ENCODE assay signal across 11 cellular contexts in genomic region chr4:39118034-39118658, GRCh38. TPM values are rescaled to one million over a fixed set of nuclear protein-coding genes. Genes with fewer than 3 reads are reported as not detected.
DNase-seq lines count a peak whose midpoint lies in the region; ATAC-seq and TF ChIP-seq lines count a peak whose summit lies in the region.
"Had no signal": no experiment of that assay in that cellular context is flagged by ENCODE, and none has a peak within 500 bp of the region (broad histone marks: within the 10 kb centered on the region; RNA-seq: fewer than 3 reads in every experiment).

No MANE protein-coding gene starts in this region.

- DNase-seq in MCF 10A (ENCODE audit: unreplicated experiment) (no peak), breast epithelium (ENCODE audit: low spot score in 2 of 2) (no peak), KG1 (lab: John Stamatoyannopoulos, UW) (no peak), NCI-H446 treated with DMSO at 0.1 percent for 48 hours (lab: John Stamatoyannopoulos, UW) (no peak)
- DNase-seq in stimulated activated effector memory CD8-positive, alpha-beta T cell treated with anti-CD3 and anti-CD28 coated beads, Interleukin-12 subunit alpha, Interleukin-12 subunit beta, amount 100 ng/mL, for 72 hours (ENCODE audit: low spot score in 2 of 2): no peak
- DNase-seq: erythroblast, NCI-H1417, small intestine had no signal

- TF ChIP-seq CTCF in MCF 10A (IDR thresholded peaks at IDR 0.05; ENCODE audit: unreplicated experiment) (no peak), breast epithelium (IDR thresholded peaks at IDR 0.05) (no peak)

- H3K27me3 Mint-ChIP-seq in MCF 10A (ENCODE audit: insufficient read depth, unreplicated experiment): no peaks in the 10 kb centered on the region
- no peaks in the 10 kb centered on the region for H3K27me3 Mint-ChIP-seq in T-helper 1 cell treated with Interleukin-12 subunit alpha and Interleukin-12 subunit beta and Interleukin-4 antibody, amounts not matched to agents 30 μg/mL and 1 μg/mL, for 36 hours (ENCODE audit: low read depth)
- H3K27me3 Mint-ChIP-seq in activated naive CD8-positive, alpha-beta T cell: no peaks in the 10 kb centered on the region

- no peaks in the 10 kb centered on the region for H3K27me3 ChIP-seq in breast epithelium

- no peaks in the 10 kb centered on the region for H3K9me3 Mint-ChIP-seq in MCF 10A (ENCODE audit: unreplicated experiment)
- H3K9me3 Mint-ChIP-seq in T-helper 1 cell treated with Interleukin-12 subunit alpha and Interleukin-12 subunit beta and Interleukin-4 antibody, amounts not matched to agents 30 μg/mL and 1 μg/mL, for 36 hours: peaks cover 14% of the 10 kb centered on the region
- H3K9me3 Mint-ChIP-seq in activated naive CD8-positive, alpha-beta T cell (ENCODE audit: low read depth): peaks cover 3% of the 10 kb centered on the region
- H3K9me3 Mint-ChIP-seq in stimulated activated effector memory CD8-positive, alpha-beta T cell treated with anti-CD3 and anti-CD28 coated beads, Interleukin-12 subunit alpha, Interleukin-12 subunit beta, amount 100 ng/mL, for 72 hours: no peaks in the 10 kb centered on the region

- peak overlapping the region; percentile 18 for H3K27ac Mint-ChIP-seq in MCF 10A (ENCODE audit: low read depth, unreplicated experiment)
- peak overlapping the region; percentile 84 for H3K27ac Mint-ChIP-seq in T-helper 1 cell treated with Interleukin-12 subunit alpha and Interleukin-12 subunit beta and Interleukin-4 antibody, amounts not matched to agents 30 μg/mL and 1 μg/mL, for 36 hours
- H3K27ac Mint-ChIP-seq in activated naive CD8-positive, alpha-beta T cell: peak overlapping the region; percentile 41
- H3K27ac Mint-ChIP-seq in stimulated activated effector memory CD8-positive, alpha-beta T cell treated with anti-CD3 and anti-CD28 coated beads, Interleukin-12 subunit alpha, Interleukin-12 subunit beta, amount 100 ng/mL, for 72 hours: peak overlapping the region; percentile 52

- POLR2A ChIA-PET in MCF 10A (lab: Yijun Ruan, JAX): no interaction called here

- H3K4me1 ChIP-seq in breast epithelium: no peaks in the 10 kb centered on the region

- no peak overlapping the region for H3K4me3 ChIP-seq in breast epithelium

- no peak for ATAC-seq in stimulated activated effector memory CD8-positive, alpha-beta T cell treated with anti-CD3 and anti-CD28 coated beads, Interleukin-12 subunit alpha, Interleukin-12 subunit beta, amount 100 ng/mL, for 72 hours
- no peak for ATAC-seq in HG02870 (IDR thresholded peaks at IDR 0.05; ENCODE audit: unreplicated experiment)

- H3K36me3 ChIP-seq in breast epithelium: no peaks in the 10 kb centered on the region

- no peaks in the 10 kb centered on the region for H3K4me1 Mint-ChIP-seq in MCF 10A (ENCODE audit: insufficient read depth, unreplicated experiment)
- H3K4me1 Mint-ChIP-seq in T-helper 1 cell treated with Interleukin-12 subunit alpha and Interleukin-12 subunit beta and Interleukin-4 antibody, amounts not matched to agents 30 μg/mL and 1 μg/mL, for 36 hours (ENCODE audit: low read depth): peaks cover 34% of the 10 kb centered on the region
- H3K4me1 Mint-ChIP-seq in activated naive CD8-positive, alpha-beta T cell (ENCODE audit: low read depth): peaks cover 21% of the 10 kb centered on the region
- peaks cover 26% of the 10 kb centered on the region for H3K4me1 Mint-ChIP-seq in stimulated activated effector memory CD8-positive, alpha-beta T cell treated with anti-CD3 and anti-CD28 coated beads, Interleukin-12 subunit alpha, Interleukin-12 subunit beta, amount 100 ng/mL, for 72 hours

- no peaks in the 10 kb centered on the region for H3K9me3 ChIP-seq in breast epithelium

- CTCF ChIA-PET in MCF 10A (lab: Yijun Ruan, JAX): interaction anchor here (0.6 to 1.4 kb wide), 3 partner anchors 15 to 254 kb away, joined by 3 to 8 read pairs (median 3); no protein-coding TSS in a partner anchor

- H3K27ac ChIP-seq in breast epithelium: no peak overlapping the region

- BruUV-seq in MCF 10A (replicated peaks; lab: Mats Ljungman, UMichigan): no TSS peak

- intact Hi-C loops in MCF 10A (cut with micrococcal nuclease) (no loop called here), breast epithelium (cut with DNase I; ENCODE audit: low total_unique reads) (no loop called here)

- no peak overlapping the region for H3K4me3 Mint-ChIP-seq in MCF 10A (ENCODE audit: unreplicated experiment)
- peak overlapping the region; percentile 17 for H3K4me3 Mint-ChIP-seq in T-helper 1 cell treated with Interleukin-12 subunit alpha and Interleukin-12 subunit beta and Interleukin-4 antibody, amounts not matched to agents 30 μg/mL and 1 μg/mL, for 36 hours
- H3K4me3 Mint-ChIP-seq in activated naive CD8-positive, alpha-beta T cell: peak overlapping the region; percentile 38
- H3K4me3 Mint-ChIP-seq in stimulated activated effector memory CD8-positive, alpha-beta T cell treated with anti-CD3 and anti-CD28 coated beads, Interleukin-12 subunit alpha, Interleukin-12 subunit beta, amount 100 ng/mL, for 72 hours: peak overlapping the region; percentile 10

- peaks cover 48% of the 10 kb centered on the region for H3K36me3 Mint-ChIP-seq in MCF 10A (ENCODE audit: insufficient read depth, unreplicated experiment)
- peaks cover 62% of the 10 kb centered on the region for H3K36me3 Mint-ChIP-seq in T-helper 1 cell treated with Interleukin-12 subunit alpha and Interleukin-12 subunit beta and Interleukin-4 antibody, amounts not matched to agents 30 μg/mL and 1 μg/mL, for 36 hours (ENCODE audit: low read depth)
- peaks cover 46% of the 10 kb centered on the region for H3K36me3 Mint-ChIP-seq in activated naive CD8-positive, alpha-beta T cell
- H3K36me3 Mint-ChIP-seq in stimulated activated effector memory CD8-positive, alpha-beta T cell treated with anti-CD3 and anti-CD28 coated beads, Interleukin-12 subunit alpha, Interleukin-12 subunit beta, amount 100 ng/mL, for 72 hours: peaks cover 26% of the 10 kb centered on the region

- no peak for TF ChIP-seq POLR2A in breast epithelium (IDR thresholded peaks at IDR 0.05)

RNA-seq across cellular contexts. Expression of gene KLHL5, which starts 56.1 kb away (rescaled TPM):
- total RNA-seq in MCF 10A (2022): 59.2 and 67.7 TPM in 2 replicates
- total RNA-seq in breast epithelium: 10 to 100 TPM; 23.0 to 54.9 (median 54.7) TPM

Comparison
In these comparisons a context has a peak if more than half of its experiments do, and no peak if none do; other contexts are left out.
1. H3K27ac Mint-ChIP-seq: peak in every context shown above with its lines; median percentile 84 in T-helper 1 cell treated with Interleukin-12 subunit alpha and Interleukin-12 subunit beta and Interleukin-4 antibody, amounts not matched to agents 30 μg/mL and 1 μg/mL, for 36 hours; 52 in stimulated activated effector memory CD8-positive, alpha-beta T cell treated with anti-CD3 and anti-CD28 coated beads, Interleukin-12 subunit alpha, Interleukin-12 subunit beta, amount 100 ng/mL, for 72 hours; 41 in activated naive CD8-positive, alpha-beta T cell; 18 in MCF 10A.